In the genomic region with DNA sequence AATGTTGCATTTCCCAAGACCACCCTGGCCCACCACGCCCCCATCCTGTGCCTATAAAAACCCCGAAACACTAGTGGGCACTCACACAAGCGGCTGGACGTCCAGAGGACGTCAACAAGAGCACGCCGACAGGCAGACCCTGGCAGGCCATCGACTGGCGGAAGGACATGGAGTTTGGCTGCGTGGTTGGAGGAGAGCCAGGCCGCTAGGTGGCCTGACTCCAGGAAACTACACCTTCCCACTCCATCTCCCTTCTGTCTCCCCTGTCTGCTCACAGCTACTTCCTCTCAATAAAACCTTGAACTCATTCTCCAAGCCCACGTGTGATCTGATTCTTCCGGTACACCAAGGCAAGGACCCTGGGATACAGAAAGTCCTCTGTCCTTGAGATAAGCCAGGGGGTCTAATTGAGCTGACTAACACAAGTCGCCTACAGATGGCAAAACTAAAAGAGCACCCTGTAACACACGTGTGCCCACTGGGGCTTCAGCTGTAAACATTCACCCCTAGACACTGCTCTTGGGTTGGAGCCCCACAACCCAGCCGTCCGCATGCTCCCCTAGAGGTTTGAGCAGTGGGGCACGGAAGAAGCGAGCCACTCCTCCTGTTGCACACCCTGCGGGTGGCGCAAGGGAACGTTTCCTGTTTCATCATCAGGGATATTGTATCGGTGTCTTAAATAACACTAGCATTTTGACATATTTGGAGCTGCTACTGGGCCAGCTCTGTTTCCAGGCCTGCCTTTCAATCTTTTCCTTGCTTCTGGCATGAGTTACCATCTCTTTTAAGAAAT, we compare ENCODE assay signal across 1 cellular context.
A peak's percentile ranks its signal among the peaks of the same experiment; 100 is the strongest.
TF ChIP-seq lines count a peak whose summit lies in the region.

No MANE protein-coding gene starts in this region.

TF ChIP-seq in WTC11, 78 proteins besides CTCF, POLR2A, EP300 and RAD21 (continued from another document):
- TF ChIP-seq ZNF138 (CRISPR knock-in tag; conservative IDR thresholded peaks at IDR 0.05) (0 out of 2 replicates have a peak, but pooled peaks have one; percentile 21), ZNF396 (CRISPR knock-in tag; IDR thresholded peaks at IDR 0.05; ENCODE audit: borderline replicate concordance) (no peak)
